ENCODE assay signal across 9 cellular contexts in the genomic region with DNA sequence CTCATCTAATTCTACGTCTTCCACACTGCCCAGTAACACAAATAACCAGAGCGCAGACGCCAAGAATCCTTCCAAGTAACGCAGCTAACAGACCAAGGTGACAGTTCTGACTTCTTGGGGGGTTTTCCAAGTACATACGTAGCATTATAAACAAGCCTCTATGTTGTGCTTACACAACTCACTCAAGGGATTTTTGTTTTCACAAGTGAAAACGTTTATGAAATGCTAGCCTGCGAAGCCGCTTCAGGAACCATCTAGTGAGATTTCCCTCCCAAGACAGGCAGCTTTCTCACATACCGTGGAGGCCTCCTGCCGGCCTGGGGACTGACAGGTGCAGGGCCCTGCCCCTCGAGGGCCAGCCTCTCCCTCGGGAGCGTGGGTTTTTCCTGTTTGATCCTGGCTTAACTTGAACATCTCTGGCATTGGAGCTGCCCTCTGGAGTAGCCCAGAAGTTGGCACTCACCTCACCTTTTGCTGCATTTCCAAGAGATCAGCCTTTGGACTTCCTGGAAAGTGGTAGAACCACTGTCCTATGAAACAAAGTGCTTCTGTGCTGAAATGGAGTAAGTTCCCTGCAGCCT.
DNase-seq lines count a peak whose midpoint lies in the region; ATAC-seq and TF ChIP-seq lines count a peak whose summit lies in the region.
"Had no signal": no experiment of that assay in that cellular context is flagged by ENCODE, and none has a peak within 500 bp of the region (broad histone marks: within the 10 kb centered on the region; RNA-seq: fewer than 3 reads in every experiment).

No MANE protein-coding gene starts in this region.

- H3K36me3 ChIP-seq in OCI-LY3 (replicated peaks; ENCODE audit: low read depth, low read length) (peaks cover 5% of the 10 kb centered on the region), stomach (peaks cover 0 to 15% (median 2%) of the 10 kb centered on the region in 4 donors), MM.1S (replicated peaks; ENCODE audit: insufficient read depth, low read length) (no peaks in the 10 kb centered on the region)

- 41 to 62% (median 47%) methylated on average over 13 of the region's 13 CpGs for WGBS in stomach, 5 donors

- H3K27ac ChIP-seq in OCI-LY3 (ENCODE audit: low read length): no peak overlapping the region
- H3K27ac ChIP-seq in stomach: peak overlapping the region; percentile 8 to 65 (median 45)
- no peak overlapping the region for H3K27ac ChIP-seq in MM.1S (ENCODE audit: low read length)

- no peaks in the 10 kb centered on the region for H3F3A ChIP-seq in MM.1S (ENCODE audit: insufficient read depth, low read length)

- peak; percentile 27 for DNase-seq in GM19240 (ENCODE audit: insufficient read length, low spot score)
- peak; percentile 61 for DNase-seq in stomach
- no peak for DNase-seq in UCSD-AML1 (lab: John Stamatoyannopoulos, UW; ENCODE audit: unreplicated experiment)
- no peak for DNase-seq in NCI-H2196 treated with DMSO at 0.1 percent for 48 hours (lab: John Stamatoyannopoulos, UW; ENCODE audit: unreplicated experiment)
- no peak for DNase-seq in MM.1S
- DNase-seq: NCI-H2227 treated with DMSO at 0.1 percent for 48 hours; stimulated activated CD4-positive, alpha-beta T cell treated with anti-CD3 and anti-CD28 coated beads, Interleukin-1b, Interleukin-23, amount 100 ng/mL, for 48 hours had no signal

- peak overlapping the region; percentile 4; the same call in 1 of the 2 replicates for H3K4me3 ChIP-seq in OCI-LY3 (ENCODE audit: low read length)
- H3K4me3 ChIP-seq in stomach: no peak overlapping the region
- no peak overlapping the region for H3K4me3 ChIP-seq in MM.1S (ENCODE audit: low read length)

- peak; percentile 41 for ATAC-seq in HG02840 (IDR thresholded peaks at IDR 0.05; ENCODE audit: low FRiP score, unreplicated experiment)

- H4K20me1 ChIP-seq in OCI-LY3 (ENCODE audit: insufficient read depth, low read length): 0 out of 2 replicates have a peak, but pooled peaks cover 3% of the 10 kb centered on the region
- no peaks in the 10 kb centered on the region for H4K20me1 ChIP-seq in MM.1S (ENCODE audit: insufficient read depth, low read length)

- H2AFZ ChIP-seq in OCI-LY3 (ENCODE audit: low read depth, low read length) (no peak overlapping the region), MM.1S (ENCODE audit: low read length) (no peak overlapping the region)

- H3K4me1 ChIP-seq in OCI-LY3 (ENCODE audit: low read length): peaks cover 26% of the 10 kb centered on the region
- H3K4me1 ChIP-seq in stomach: peaks cover 12 to 52% (median 45%) of the 10 kb centered on the region in 4 donors
- no peaks in the 10 kb centered on the region for H3K4me1 ChIP-seq in MM.1S (ENCODE audit: low read length)

- no peak for TF ChIP-seq EP300 in stomach (IDR thresholded peaks at IDR 0.05)

- H3K9me2 ChIP-seq in MM.1S (replicated peaks; ENCODE audit: insufficient read depth, low read length): no peaks in the 10 kb centered on the region

- H3K9ac ChIP-seq in OCI-LY3 (ENCODE audit: low read length) (no peak overlapping the region), MM.1S (ENCODE audit: low read length) (no peak overlapping the region)

- H3K9me3 ChIP-seq in OCI-LY3 (ENCODE audit: insufficient read depth, low read length) (no peaks in the 10 kb centered on the region), stomach (no peaks in the 10 kb centered on the region), MM.1S (replicated peaks; ENCODE audit: insufficient read depth, low read length) (no peaks in the 10 kb centered on the region)

- H3K27me3 ChIP-seq in OCI-LY3 (ENCODE audit: low read depth, low read length): peaks cover 17% of the 10 kb centered on the region
- H3K27me3 ChIP-seq in stomach: no peaks in the 10 kb centered on the region
- H3K27me3 ChIP-seq in MM.1S (replicated peaks; ENCODE audit: insufficient read depth, low read length): no peaks in the 10 kb centered on the region

- intact Hi-C loops in stomach (cut with DNase I; ENCODE audit: low total_unique reads): loop anchor here (10.0 kb wide), 2 partner anchors 57 to 187 kb away; no protein-coding TSS in a partner anchor

- no peak for TF ChIP-seq POLR2A in stomach (IDR thresholded peaks at IDR 0.05)

- H3K4me2 ChIP-seq in OCI-LY3 (ENCODE audit: low read length) (peak overlapping the region; percentile 38), MM.1S (ENCODE audit: low read depth, low read length) (no peak overlapping the region)

- H3K79me2 ChIP-seq in OCI-LY3 (ENCODE audit: low read length): no peaks in the 10 kb centered on the region
- no peaks in the 10 kb centered on the region for H3K79me2 ChIP-seq in MM.1S (ENCODE audit: low read length)

- TF ChIP-seq CTCF in OCI-LY3 (IDR thresholded peaks at IDR 0.05; ENCODE audit: low read depth, low read length): no peak
- TF ChIP-seq CTCF in stomach (IDR thresholded peaks at IDR 0.05): peak in 1 of 7 experiments; percentile 11
- TF ChIP-seq CTCF in MM.1S (IDR thresholded peaks at IDR 0.05; ENCODE audit: low read length): no peak

Comparison
In these comparisons a context has a peak if more than half of its experiments do, and no peak if none do; other contexts are left out.
1. DNase-seq: peak in GM19240 (single experiment) and stomach (single experiment); none in UCSD-AML1 (single experiment), NCI-H2196 treated with DMSO at 0.1 percent for 48 hours (single experiment) and MM.1S (single experiment).
2. H3K27ac ChIP-seq: peak in stomach (5 of 5); none in OCI-LY3 (single experiment) and MM.1S (single experiment).